In the genomic region with DNA sequence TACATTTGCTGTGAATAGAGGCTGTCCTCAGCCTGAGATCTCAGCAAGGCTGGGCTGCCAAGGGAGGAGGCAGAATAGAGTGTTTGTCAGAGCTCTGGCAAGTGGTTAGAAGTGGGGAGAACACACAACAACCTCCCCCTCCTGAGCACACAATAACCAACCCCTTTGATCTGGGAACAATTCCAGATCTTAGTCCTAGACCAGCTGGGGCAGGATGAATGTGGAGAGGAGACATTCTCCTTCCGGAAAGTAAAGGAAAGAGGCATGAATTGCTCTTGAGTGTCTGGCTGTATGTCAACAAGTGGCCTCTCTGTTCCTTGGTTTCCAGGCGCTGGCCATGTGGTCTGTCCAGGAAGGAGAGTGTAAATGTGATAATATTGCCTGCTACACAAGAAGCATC, we compare ENCODE assay signal across 1 cellular context.
TF ChIP-seq lines count a peak whose summit lies in the region.

No MANE protein-coding gene starts in this region.

TF ChIP-seq in GM23338, 12 proteins besides CTCF, POLR2A, EP300 and RAD21 (continued from another document):
- TF ChIP-seq ZNF462 (CRISPR knock-in tag; IDR thresholded peaks at IDR 0.05) = no peak
